In the genomic region with DNA sequence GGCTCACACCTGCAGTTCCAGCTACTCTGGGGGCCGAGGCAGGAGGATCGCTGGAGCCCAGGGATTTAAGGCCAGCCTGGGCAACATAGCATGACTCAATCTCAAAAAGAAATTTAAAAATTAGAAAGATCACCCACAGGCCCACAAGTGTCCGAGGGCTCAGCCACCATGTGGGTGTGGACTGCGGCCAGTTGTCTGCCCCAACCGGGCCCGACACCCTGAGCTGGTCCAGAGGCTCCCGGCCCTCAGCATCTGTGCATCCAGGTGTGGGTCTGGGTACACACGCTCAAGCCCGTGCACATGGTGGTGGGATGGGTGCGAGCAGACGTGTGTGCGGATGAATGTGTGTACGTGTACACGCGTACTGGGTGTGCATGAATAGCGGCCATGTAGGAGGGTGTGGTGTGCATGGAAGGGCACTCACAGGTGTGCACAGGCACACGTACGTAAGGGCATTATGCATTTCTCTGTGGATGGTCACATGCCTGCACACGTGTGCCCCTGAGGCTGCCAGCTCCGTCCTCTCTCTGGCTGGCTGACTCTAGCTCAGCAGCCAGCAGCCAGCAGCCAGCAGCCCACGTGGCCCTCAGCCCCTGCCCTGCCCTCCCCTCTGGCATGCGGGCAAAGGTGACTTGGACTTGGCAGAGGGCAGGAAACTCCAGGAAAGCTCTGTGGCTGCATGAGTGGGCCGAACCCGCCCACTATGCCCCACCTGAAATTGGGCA, we compare ENCODE assay signal across 1 cellular context.
TF ChIP-seq lines count a peak whose summit lies in the region.

No MANE protein-coding gene starts in this region.

TF ChIP-seq in HepG2, 621 proteins besides CTCF, POLR2A, EP300 and RAD21:
- TF ChIP-seq ZNF235 (CRISPR knock-in tag; IDR thresholded peaks at IDR 0.05; ENCODE audit: borderline replicate concordance) (no peak), ZNF550 (CRISPR knock-in tag; IDR thresholded peaks at IDR 0.05; ENCODE audit: borderline replicate concordance) (no peak), ZNF12 (CRISPR knock-in tag; IDR thresholded peaks at IDR 0.05) (no peak), TSC22D2 (CRISPR knock-in tag; IDR thresholded peaks at IDR 0.05; ENCODE audit: borderline replicate concordance) (no peak), SRSF1 (optimal IDR thresholded peaks at IDR 0.05; ENCODE audit: low read depth, low read length) (no peak), DPF2 (CRISPR knock-in tag; IDR thresholded peaks at IDR 0.05; ENCODE audit: borderline replicate concordance, low read depth) (no peak), ZNF780A (CRISPR knock-in tag; IDR thresholded peaks at IDR 0.05) (no peak), HNRNPL (IDR thresholded peaks at IDR 0.05; ENCODE audit: low read depth, low read length) (peak; percentile 78), FOXM1 (CRISPR knock-in tag; IDR thresholded peaks at IDR 0.05) (no peak), CERS6 (CRISPR knock-in tag; IDR thresholded peaks at IDR 0.05) (no peak), MYC (CRISPR knock-in tag; IDR thresholded peaks at IDR 0.05; ENCODE audit: borderline replicate concordance) (peak; percentile 43; the same call in 1 of the 2 replicates), ARNTL (CRISPR knock-in tag; IDR thresholded peaks at IDR 0.05) (peak; percentile 71), ZNF337 (CRISPR knock-in tag; IDR thresholded peaks at IDR 0.05; ENCODE audit: borderline replicate concordance, low read depth) (no peak), USF2 (IDR thresholded peaks at IDR 0.05; ENCODE audit: low read depth, low read length) (0 out of 2 replicates have a peak, but pooled peaks have one; percentile 4), USF2 (CRISPR knock-in tag; IDR thresholded peaks at IDR 0.05; ENCODE audit: borderline replicate concordance) (no peak), AKAP8 (CRISPR knock-in tag; IDR thresholded peaks at IDR 0.05) (peak; percentile 65), RXRA (CRISPR knock-in tag; IDR thresholded peaks at IDR 0.05) (0 out of 2 replicates have a peak, but pooled peaks have one; percentile 19), HIC2 (CRISPR knock-in tag; IDR thresholded peaks at IDR 0.05; ENCODE audit: low read depth) (peak; percentile 94; the same call in 1 of the 2 replicates), RXRB (CRISPR knock-in tag; IDR thresholded peaks at IDR 0.05; ENCODE audit: borderline replicate concordance) (peak; percentile 13; the same call in 1 of the 2 replicates), RAD51 (IDR thresholded peaks at IDR 0.05; ENCODE audit: borderline replicate concordance) (peak; percentile 32; the same call in 1 of the 2 replicates)
- TF ChIP-seq, protein P1, sequence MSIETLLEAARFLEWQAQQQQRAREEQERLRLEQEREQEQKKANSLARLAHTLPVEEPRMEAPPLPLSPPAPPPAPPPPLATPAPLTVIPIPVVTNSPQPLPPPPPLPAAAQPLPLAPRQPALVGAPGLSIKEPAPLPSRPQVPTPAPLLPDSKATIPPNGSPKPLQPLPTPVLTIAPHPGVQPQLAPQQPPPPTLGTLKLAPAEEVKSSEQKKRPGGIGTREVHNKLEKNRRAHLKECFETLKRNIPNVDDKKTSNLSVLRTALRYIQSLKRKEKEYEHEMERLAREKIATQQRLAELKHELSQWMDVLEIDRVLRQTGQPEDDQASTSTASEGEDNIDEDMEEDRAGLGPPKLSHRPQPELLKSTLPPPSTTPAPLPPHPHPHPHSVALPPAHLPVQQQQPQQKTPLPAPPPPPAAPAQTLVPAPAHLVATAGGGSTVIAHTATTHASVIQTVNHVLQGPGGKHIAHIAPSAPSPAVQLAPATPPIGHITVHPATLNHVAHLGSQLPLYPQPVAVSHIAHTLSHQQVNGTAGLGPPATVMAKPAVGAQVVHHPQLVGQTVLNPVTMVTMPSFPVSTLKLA (IDR thresholded peaks at IDR 0.05): peak; percentile 67
